In the genomic region with DNA sequence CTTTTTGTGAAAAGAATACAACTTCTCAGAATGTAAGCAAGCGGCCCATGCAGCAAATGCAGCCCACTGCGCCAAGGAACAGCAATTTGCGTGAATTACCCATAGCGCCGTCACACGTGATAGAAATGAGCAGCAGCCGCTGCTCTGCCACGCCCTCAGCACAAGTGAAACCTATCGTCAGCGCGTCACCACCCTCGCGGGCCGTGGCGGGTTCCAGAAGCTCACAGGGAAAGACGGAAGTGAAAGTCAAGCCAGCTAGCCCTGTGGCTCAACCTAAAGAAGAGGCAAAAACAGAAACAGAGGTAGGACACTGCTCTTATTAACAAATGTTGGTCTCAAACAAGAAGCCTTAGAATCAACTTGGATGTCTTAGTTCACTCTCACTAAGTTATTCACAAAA, we compare ENCODE assay signal across 16 cellular contexts.
DNase-seq lines count a peak whose midpoint lies in the region; ATAC-seq, FAIRE-seq and TF ChIP-seq lines count a peak whose summit lies in the region.
"Had no signal": no experiment of that assay in that cellular context is flagged by ENCODE, and none has a peak within 500 bp of the region (broad histone marks: within the 10 kb centered on the region; RNA-seq: fewer than 3 reads in every experiment).

No MANE protein-coding gene starts in this region.

- H3K27me3 ChIP-seq in MM.1S (replicated peaks; ENCODE audit: insufficient read depth, low read length) (no peaks in the 10 kb centered on the region), astrocyte (ENCODE audit: insufficient read depth, low read length) (no peaks in the 10 kb centered on the region), upper lobe of right lung (no peaks in the 10 kb centered on the region)
- H3K27me3 ChIP-seq: ascending aorta, BE2C had no signal

- peak overlapping the region; percentile 18 for H3K27ac Mint-ChIP-seq in astrocyte (ENCODE audit: unreplicated experiment)

- peaks cover 9% of the 10 kb centered on the region for H3K36me3 Mint-ChIP-seq in astrocyte (ENCODE audit: low read depth, unreplicated experiment)

- ATAC-seq in upper lobe of right lung (peak; percentile 77), GM19452 (IDR thresholded peaks at IDR 0.05; ENCODE audit: unreplicated experiment) (no peak), GM18858 (IDR thresholded peaks at IDR 0.05; ENCODE audit: unreplicated experiment) (no peak)
- ATAC-seq: Panc1 had no signal

- TF ChIP-seq CTCF in MM.1S (IDR thresholded peaks at IDR 0.05; ENCODE audit: low read length), result no peak
- no peak for TF ChIP-seq CTCF in astrocyte (IDR thresholded peaks at IDR 0.05; ENCODE audit: insufficient read depth, low read depth, low read length)
- no peak for TF ChIP-seq CTCF in upper lobe of right lung (IDR thresholded peaks at IDR 0.05)

- no peak overlapping the region for H3K4me3 Mint-ChIP-seq in astrocyte (ENCODE audit: unreplicated experiment)
- H3K4me3 Mint-ChIP-seq: H9 had no signal

- FAIRE-seq in astrocyte (lab: Jason Lieb, UNC), result no peak
- FAIRE-seq: islet of Langerhans had no signal

- H3K27ac ChIP-seq in MM.1S (ENCODE audit: low read length), result peak overlapping the region; percentile 89
- H3K27ac ChIP-seq in astrocyte (ENCODE audit: low read depth, low read length), result no peak overlapping the region
- no peak overlapping the region for H3K27ac ChIP-seq in upper lobe of right lung
- H3K27ac ChIP-seq: ascending aorta, epithelial cell of prostate had no signal

- H3K36me3 ChIP-seq in MM.1S (replicated peaks; ENCODE audit: insufficient read depth, low read length) (peaks cover 15% of the 10 kb centered on the region), astrocyte (ENCODE audit: insufficient read depth, low read length) (peaks cover 34% of the 10 kb centered on the region), upper lobe of right lung (peaks cover 89% of the 10 kb centered on the region)

- H3F3A ChIP-seq in MM.1S (ENCODE audit: insufficient read depth, low read length), result peaks cover 65% of the 10 kb centered on the region

- H2AFZ ChIP-seq in MM.1S (ENCODE audit: low read length) (no peak overlapping the region), astrocyte (ENCODE audit: low read depth, low read length) (no peak overlapping the region)

- intact Hi-C loops in upper lobe of right lung (cut with DNase I), result no loop called here

- no peaks in the 10 kb centered on the region for H3K9me3 Mint-ChIP-seq in astrocyte (ENCODE audit: unreplicated experiment)
- H3K9me3 Mint-ChIP-seq: H9 had no signal

- H3K9me3 ChIP-seq in MM.1S (replicated peaks; ENCODE audit: insufficient read depth, low read length), result no peaks in the 10 kb centered on the region
- H3K9me3 ChIP-seq in astrocyte (ENCODE audit: insufficient read depth, low read depth, low read length), result no peaks in the 10 kb centered on the region
- H3K9me3 ChIP-seq in upper lobe of right lung, result no peaks in the 10 kb centered on the region
- H3K9me3 ChIP-seq: ascending aorta, BE2C had no signal

- H3K4me1 ChIP-seq in MM.1S (ENCODE audit: low read length) (peaks cover 63% of the 10 kb centered on the region), astrocyte (ENCODE audit: insufficient read depth, low read length) (no peaks in the 10 kb centered on the region), upper lobe of right lung (peaks cover 6% of the 10 kb centered on the region)
- H3K4me1 ChIP-seq: ascending aorta, BE2C had no signal

- peaks cover 12% of the 10 kb centered on the region for H3K4me1 Mint-ChIP-seq in astrocyte (ENCODE audit: low read depth, unreplicated experiment)

- H3K4me3 ChIP-seq in MM.1S (ENCODE audit: low read length) (peak overlapping the region; percentile 33), astrocyte (ENCODE audit: insufficient read depth, low read depth, low read length) (no peak overlapping the region), upper lobe of right lung (no peak overlapping the region)
- H3K4me3 ChIP-seq: ascending aorta had no signal

- H4K20me1 ChIP-seq in MM.1S (ENCODE audit: insufficient read depth, low read length) (no peaks in the 10 kb centered on the region), astrocyte (ENCODE audit: insufficient read depth, low read length) (peaks cover 27% of the 10 kb centered on the region)

- H3K9me2 ChIP-seq in MM.1S (replicated peaks; ENCODE audit: insufficient read depth, low read length), result no peaks in the 10 kb centered on the region

- H3K79me2 ChIP-seq in MM.1S (ENCODE audit: low read length) (peaks cover 49% of the 10 kb centered on the region), astrocyte (ENCODE audit: insufficient read depth, low read length) (peaks cover 13% of the 10 kb centered on the region)

- DNase-seq in stimulated activated CD4-positive, alpha-beta T cell treated with anti-CD3 and anti-CD28 coated beads, Interleukin-4, amount 100 ng/mL, for 24 hours, result peak; percentile 19
- no peak for DNase-seq in stimulated activated CD4-positive, alpha-beta T cell treated with anti-CD3 and anti-CD28 coated beads, Interleukin-1b, Interleukin-23, amount 100 ng/mL, for 48 hours
- DNase-seq in MM.1S, result peak; percentile 98
- no peak for DNase-seq in astrocyte (ENCODE audit: low read depth)
- no peak for DNase-seq in upper lobe of right lung
- no peak for DNase-seq in H4 (ENCODE audit: low spot score)
- DNase-seq: activated CD4-positive, CD25-positive, alpha-beta regulatory T cell treated with anti-CD3 and anti-CD28 coated beads, Interleukin-2, amount 50 U/mL, for 72 hours; BE2C; H9; NCI-H1105 had no signal

- H3K27me3 Mint-ChIP-seq in astrocyte (ENCODE audit: low read depth, unreplicated experiment), result no peaks in the 10 kb centered on the region

- H3K9ac ChIP-seq in MM.1S (ENCODE audit: low read length), result peak overlapping the region; percentile 70
- H3K9ac ChIP-seq in astrocyte (ENCODE audit: low read length), result no peak overlapping the region

- H3K4me2 ChIP-seq in MM.1S (ENCODE audit: low read depth, low read length), result peak overlapping the region; percentile 67
- H3K4me2 ChIP-seq in astrocyte (ENCODE audit: low read length), result no peak overlapping the region

Comparison
In these comparisons a context has a peak if more than half of its experiments do, and no peak if none do; other contexts are left out.
1. DNase-seq: peak in stimulated activated CD4-positive, alpha-beta T cell treated with anti-CD3 and anti-CD28 coated beads, Interleukin-4, amount 100 ng/mL, for 24 hours (single experiment) and MM.1S (single experiment); none in stimulated activated CD4-positive, alpha-beta T cell treated with anti-CD3 and anti-CD28 coated beads, Interleukin-1b, Interleukin-23, amount 100 ng/mL, for 48 hours (single experiment), astrocyte (single experiment), upper lobe of right lung (single experiment) and H4 (single experiment).